Comparison of ENCODE assay signal across 23 cellular contexts in the genomic region with DNA sequence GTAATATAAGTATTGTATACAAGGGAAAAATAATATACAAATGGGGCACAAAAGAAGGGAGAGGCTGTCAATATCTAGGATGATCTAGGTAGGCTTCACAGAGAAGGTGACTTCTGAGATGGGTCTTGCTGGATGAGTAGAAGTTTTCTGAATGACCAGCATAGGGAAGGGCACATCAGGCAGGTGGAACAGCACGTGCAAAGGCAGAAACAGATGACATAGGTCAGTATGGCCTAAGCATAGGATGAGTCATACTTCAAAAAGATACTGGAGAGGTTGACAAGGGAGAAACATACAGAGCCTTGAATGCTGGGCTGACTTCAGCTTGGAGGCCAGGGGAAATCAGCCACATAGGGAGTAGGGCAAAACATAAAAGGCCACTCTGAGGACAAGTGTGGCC. TPM values are rescaled to one million over a fixed set of nuclear protein-coding genes. Genes with fewer than 3 reads are reported as not detected.
DNase-seq lines count a peak whose midpoint lies in the region; ATAC-seq lines count a peak whose summit lies in the region.
"Had no signal": no experiment of that assay in that cellular context is flagged by ENCODE, and none has a peak within 500 bp of the region (broad histone marks: within the 10 kb centered on the region; RNA-seq: fewer than 3 reads in every experiment).

No MANE protein-coding gene starts in this region.

- H3K36me3 Mint-ChIP-seq in activated naive CD4-positive, alpha-beta T cell treated with anti-CD3 and anti-CD28 coated beads, Interleukin-2, amount 50 U/mL, for 24 hours = no peaks in the 10 kb centered on the region
- H3K36me3 Mint-ChIP-seq: activated naive CD8-positive, alpha-beta T cell treated with anti-CD3 and anti-CD28 coated beads for 36 hours had no signal

- no peak overlapping the region for H3K4me3 Mint-ChIP-seq in activated naive CD4-positive, alpha-beta T cell treated with anti-CD3 and anti-CD28 coated beads, Interleukin-2, amount 50 U/mL, for 24 hours
- H3K4me3 Mint-ChIP-seq: activated naive CD8-positive, alpha-beta T cell treated with anti-CD3 and anti-CD28 coated beads for 36 hours; naive B cell; stimulated activated naive CD8-positive, alpha-beta T cell treated with anti-CD3 and anti-CD28 coated beads, Interleukin-15, Interleukin-2, amounts not matched to agents 100 ng/mL and 50 ng/mL, for 24 hours; T-helper 1 cell treated with Interleukin-12 subunit alpha and Interleukin-12 subunit beta and Interleukin-4 antibody, amounts not matched to agents 30 μg/mL and 1 μg/mL, for 36 hours had no signal

- no peak for DNase-seq in activated naive CD4-positive, alpha-beta T cell treated with anti-CD3 and anti-CD28 coated beads, Interleukin-2, amount 50 U/mL, for 16 hours
- no peak for DNase-seq in nucleus accumbens (lab: John Stamatoyannopoulos, UW)
- no peak for DNase-seq in central memory CD4-positive, alpha-beta T cell
- no peak for DNase-seq in superior temporal gyrus (ENCODE audit: extremely low spot score)
- DNase-seq: ACHN; activated CD4-positive, alpha-beta T cell treated with anti-CD3 and anti-CD28 coated beads for 4 hours; activated naive CD8-positive, alpha-beta T cell treated with anti-CD3 and anti-CD28 coated beads for 36 hours; Calu3; cortex of kidney; naive B cell; NCI-H146; NCI-H524; SHP77 treated with DMSO at 0.1 percent for 48 hours had no signal

- H3K27ac ChIP-seq in angular gyrus (ENCODE audit: low read depth, low read length) = peak overlapping the region; percentile 1
- H3K27ac ChIP-seq: BLaER1, GM23248, right atrium auricular region, tibial nerve had no signal

- H3K9me3 Mint-ChIP-seq in activated naive CD4-positive, alpha-beta T cell treated with anti-CD3 and anti-CD28 coated beads, Interleukin-2, amount 50 U/mL, for 24 hours = no peaks in the 10 kb centered on the region
- H3K9me3 Mint-ChIP-seq: activated naive CD8-positive, alpha-beta T cell treated with anti-CD3 and anti-CD28 coated beads for 36 hours; stimulated activated naive CD8-positive, alpha-beta T cell treated with anti-CD3 and anti-CD28 coated beads, Interleukin-15, Interleukin-2, amounts not matched to agents 100 ng/mL and 50 ng/mL, for 24 hours; T-helper 1 cell treated with Interleukin-12 subunit alpha and Interleukin-12 subunit beta and Interleukin-4 antibody, amounts not matched to agents 30 μg/mL and 1 μg/mL, for 36 hours had no signal

- peaks cover 3% of the 10 kb centered on the region for H3K27me3 Mint-ChIP-seq in activated naive CD4-positive, alpha-beta T cell treated with anti-CD3 and anti-CD28 coated beads, Interleukin-2, amount 50 U/mL, for 24 hours

- H3K4me1 Mint-ChIP-seq in activated naive CD4-positive, alpha-beta T cell treated with anti-CD3 and anti-CD28 coated beads, Interleukin-2, amount 50 U/mL, for 24 hours = no peaks in the 10 kb centered on the region

- H3K27ac Mint-ChIP-seq in activated naive CD4-positive, alpha-beta T cell treated with anti-CD3 and anti-CD28 coated beads, Interleukin-2, amount 50 U/mL, for 24 hours = peak overlapping the region; percentile 6
- H3K27ac Mint-ChIP-seq: activated naive CD8-positive, alpha-beta T cell treated with anti-CD3 and anti-CD28 coated beads for 36 hours; naive B cell; stimulated activated naive CD8-positive, alpha-beta T cell treated with anti-CD3 and anti-CD28 coated beads, Interleukin-15, Interleukin-2, amounts not matched to agents 100 ng/mL and 50 ng/mL, for 24 hours; T-helper 1 cell treated with Interleukin-12 subunit alpha and Interleukin-12 subunit beta and Interleukin-4 antibody, amounts not matched to agents 30 μg/mL and 1 μg/mL, for 36 hours had no signal

- ATAC-seq in esophagus mucosa = peak; percentile 64
- no peak for ATAC-seq in HG03139 (IDR thresholded peaks at IDR 0.05; ENCODE audit: unreplicated experiment)

RNA-seq across cellular contexts. Expression of a gene that starts 31.9 kb away (rescaled TPM):
- total RNA-seq in esophagus mucosa = 15.1 TPM
